ENCODE assay signal across 11 cellular contexts in the genomic region with DNA sequence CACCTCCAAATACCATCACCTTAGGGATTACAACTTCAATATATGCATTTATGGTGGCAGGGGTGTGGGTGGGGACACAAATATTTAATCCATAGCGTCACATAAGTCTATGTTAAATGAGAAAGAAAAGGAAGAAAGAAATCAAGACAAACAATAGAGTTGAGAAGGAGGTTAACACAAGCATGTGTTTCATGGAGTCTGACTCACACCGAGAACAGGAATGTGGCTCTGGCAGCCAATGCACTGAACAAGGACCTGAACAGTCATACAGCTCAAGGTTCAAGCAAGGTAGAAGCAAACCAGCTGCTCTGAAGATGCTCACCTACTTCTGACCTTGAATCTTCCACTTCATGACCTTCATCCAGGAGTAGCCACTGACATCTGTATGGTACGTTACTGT. TPM values are rescaled to one million over a fixed set of nuclear protein-coding genes. Genes with fewer than 3 reads are reported as not detected.
DNase-seq lines count a peak whose midpoint lies in the region; ATAC-seq and TF ChIP-seq lines count a peak whose summit lies in the region.
"Had no signal": no experiment of that assay in that cellular context is flagged by ENCODE, and none has a peak within 500 bp of the region (broad histone marks: within the 10 kb centered on the region; RNA-seq: fewer than 3 reads in every experiment).

No MANE protein-coding gene starts in this region.

- H3K9me3 Mint-ChIP-seq in Calu3 (ENCODE audit: low read depth, unreplicated experiment) (peaks cover 8% of the 10 kb centered on the region), WTC11 (peaks cover 12% of the 10 kb centered on the region)
- H3K9me3 Mint-ChIP-seq: CD4-positive, alpha-beta T cell had no signal

- CTCF ChIA-PET in Calu3 (lab: Charles Lee) = interaction anchor here (0.6 to 2.3 kb wide), 5 partner anchors 22 to 43 kb away, joined by 3 to 11 read pairs (median 4); a partner anchor contains a TSS
- CTCF ChIA-PET in WTC11 (lab: Charles Lee) = interaction anchor here (0.9 kb wide), 1 partner anchor 18 kb away, joined by 3 read pairs; no protein-coding TSS in a partner anchor

- H3K4me1 Mint-ChIP-seq in Calu3 (ENCODE audit: low read depth, unreplicated experiment) (peaks cover 45% of the 10 kb centered on the region), WTC11 (no peaks in the 10 kb centered on the region)

- H3K4me3 Mint-ChIP-seq in Calu3 (ENCODE audit: low read depth, unreplicated experiment) (no peak overlapping the region), WTC11 (no peak overlapping the region)
- H3K4me3 Mint-ChIP-seq: CD4-positive, alpha-beta T cell had no signal

- no peaks in the 10 kb centered on the region for H3K27me3 ChIP-seq in esophagus squamous epithelium
- no peaks in the 10 kb centered on the region for H3K27me3 ChIP-seq in psoas muscle (ENCODE audit: insufficient read depth in 3 of 3, low read length in 2 of 3)

- H3K4me3 ChIP-seq in esophagus squamous epithelium = peak overlapping the region in 1 of 4 donors; percentile 12
- H3K4me3 ChIP-seq in psoas muscle = no peak overlapping the region

- peaks cover 0 to 25% (median 9%) of the 10 kb centered on the region in 3 donors for H3K4me1 ChIP-seq in esophagus squamous epithelium
- peaks cover 7% of the 10 kb centered on the region for H3K4me1 ChIP-seq in psoas muscle

- H3K9me3 ChIP-seq in esophagus squamous epithelium (no peaks in the 10 kb centered on the region), psoas muscle (no peaks in the 10 kb centered on the region)

- peak; percentile 58 for DNase-seq in Calu3
- peak; percentile 41 for DNase-seq in SK-MEL-5 (ENCODE audit: low read depth, low spot score)
- DNase-seq in esophagus squamous epithelium (lab: John Stamatoyannopoulos, UW) = no peak
- peak in 1 of 2 donors; percentile 36 for DNase-seq in psoas muscle
- no peak for DNase-seq in activated T-cell treated with anti-CD3 and anti-CD28 coated beads, Interleukin-2, amount 50 U/mL, for 1 hour
- no peak for DNase-seq in GM13977 (ENCODE audit: low spot score)
- no peak for DNase-seq in effector CD8-positive, alpha-beta T cell (lab: John Stamatoyannopoulos, UW)
- no peak for DNase-seq in WTC11 (ENCODE audit: low spot score)
- DNase-seq: CD4-positive, alpha-beta T cell; NCI-H187; SW 1271 had no signal

- intact Hi-C loops in Calu3 (cut with micrococcal nuclease; ENCODE audit: unreplicated experiment) = loop anchor here (2.0 kb wide), 1 partner anchor 35 kb away; no protein-coding TSS in a partner anchor
- intact Hi-C loops in esophagus squamous epithelium (cut with DNase I) = no loop called here
- intact Hi-C loops in psoas muscle (cut with DNase I) = no loop called here

- H3K27ac Mint-ChIP-seq in Calu3 (ENCODE audit: unreplicated experiment) = peak overlapping the region; percentile 15
- no peak overlapping the region for H3K27ac Mint-ChIP-seq in WTC11
- H3K27ac Mint-ChIP-seq: CD4-positive, alpha-beta T cell had no signal

- TF ChIP-seq CTCF in Calu3 (IDR thresholded peaks at IDR 0.05; ENCODE audit: unreplicated experiment) (no peak), esophagus squamous epithelium (IDR thresholded peaks at IDR 0.05) (no peak), psoas muscle (IDR thresholded peaks at IDR 0.05) (no peak), GM13977 (IDR thresholded peaks at IDR 0.05; ENCODE audit: extremely low read depth, insufficient read depth, missing control alignments) (no peak), WTC11 (IDR thresholded peaks at IDR 0.05) (no peak)

- H3K36me3 Mint-ChIP-seq in Calu3 (ENCODE audit: insufficient read depth, unreplicated experiment) (peaks cover 4% of the 10 kb centered on the region), WTC11 (peaks cover 3% of the 10 kb centered on the region)

- TF ChIP-seq POLR2A in esophagus squamous epithelium (IDR thresholded peaks at IDR 0.05) = no peak

- POLR2A ChIA-PET in WTC11 (lab: Charles Lee) = no interaction called here

- H3K27me3 Mint-ChIP-seq in Calu3 (ENCODE audit: unreplicated experiment) (no peaks in the 10 kb centered on the region), WTC11 (ENCODE audit: low read depth) (no peaks in the 10 kb centered on the region)
- H3K27me3 Mint-ChIP-seq: CD4-positive, alpha-beta T cell had no signal

- 32 to 34% methylated on average over 3 of the region's 3 CpGs for WGBS in esophagus squamous epithelium, 2 donors
- 44 to 60% (median 51%) methylated on average over 3 of the region's 3 CpGs for WGBS in psoas muscle, 3 donors

- in situ Hi-C loops in SK-MEL-5 (cut with HindIII; ENCODE audit: low pct_unique_long_range_greater_than_20kb, low sequenced_read_pairs) = no loop called here
- in situ Hi-C loops in GM13977 (cut with MboI; ENCODE audit: low pct_unique_long_range_greater_than_20kb, low sequenced_read_pairs, unreplicated experiment) = no loop called here

- H3K36me3 ChIP-seq in esophagus squamous epithelium (no peaks in the 10 kb centered on the region), psoas muscle (ENCODE audit: insufficient read depth in 1 of 2, low read depth in 1 of 2) (peaks cover 0 to 8% of the 10 kb centered on the region in 2 donors)

- no TSS peak for BruUV-seq in Calu3 (replicated peaks; lab: Mats Ljungman, UMichigan)

- H3K27ac ChIP-seq in esophagus squamous epithelium (peak overlapping the region in 3 of 4 donors; percentile 50 to 74 (median 58)), psoas muscle (no peak overlapping the region)

- ATAC-seq in psoas muscle (peak; percentile 76 to 89 (median 86)), WTC11 (no peak)

TF ChIP-seq in WTC11, 78 proteins besides CTCF, POLR2A, EP300 and RAD21 (continues in another document):
- TF ChIP-seq ZNF121 (CRISPR knock-in tag; IDR thresholded peaks at IDR 0.05) = no peak
- no peak for TF ChIP-seq ETV6 (CRISPR knock-in tag; IDR thresholded peaks at IDR 0.05)
- TF ChIP-seq, protein P1, sequence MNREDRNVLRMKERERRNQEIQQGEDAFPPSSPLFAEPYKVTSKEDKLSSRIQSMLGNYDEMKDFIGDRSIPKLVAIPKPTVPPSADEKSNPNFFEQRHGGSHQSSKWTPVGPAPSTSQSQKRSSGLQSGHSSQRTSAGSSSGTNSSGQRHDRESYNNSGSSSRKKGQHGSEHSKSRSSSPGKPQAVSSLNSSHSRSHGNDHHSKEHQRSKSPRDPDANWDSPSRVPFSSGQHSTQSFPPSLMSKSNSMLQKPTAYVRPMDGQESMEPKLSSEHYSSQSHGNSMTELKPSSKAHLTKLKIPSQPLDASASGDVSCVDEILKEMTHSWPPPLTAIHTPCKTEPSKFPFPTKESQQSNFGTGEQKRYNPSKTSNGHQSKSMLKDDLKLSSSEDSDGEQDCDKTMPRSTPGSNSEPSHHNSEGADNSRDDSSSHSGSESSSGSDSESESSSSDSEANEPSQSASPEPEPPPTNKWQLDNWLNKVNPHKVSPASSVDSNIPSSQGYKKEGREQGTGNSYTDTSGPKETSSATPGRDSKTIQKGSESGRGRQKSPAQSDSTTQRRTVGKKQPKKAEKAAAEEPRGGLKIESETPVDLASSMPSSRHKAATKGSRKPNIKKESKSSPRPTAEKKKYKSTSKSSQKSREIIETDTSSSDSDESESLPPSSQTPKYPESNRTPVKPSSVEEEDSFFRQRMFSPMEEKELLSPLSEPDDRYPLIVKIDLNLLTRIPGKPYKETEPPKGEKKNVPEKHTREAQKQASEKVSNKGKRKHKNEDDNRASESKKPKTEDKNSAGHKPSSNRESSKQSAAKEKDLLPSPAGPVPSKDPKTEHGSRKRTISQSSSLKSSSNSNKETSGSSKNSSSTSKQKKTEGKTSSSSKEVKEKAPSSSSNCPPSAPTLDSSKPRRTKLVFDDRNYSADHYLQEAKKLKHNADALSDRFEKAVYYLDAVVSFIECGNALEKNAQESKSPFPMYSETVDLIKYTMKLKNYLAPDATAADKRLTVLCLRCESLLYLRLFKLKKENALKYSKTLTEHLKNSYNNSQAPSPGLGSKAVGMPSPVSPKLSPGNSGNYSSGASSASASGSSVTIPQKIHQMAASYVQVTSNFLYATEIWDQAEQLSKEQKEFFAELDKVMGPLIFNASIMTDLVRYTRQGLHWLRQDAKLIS (CRISPR knock-in tag; IDR thresholded peaks at IDR 0.05; ENCODE audit: borderline replicate concordance) = no peak
- TF ChIP-seq, protein P2, sequence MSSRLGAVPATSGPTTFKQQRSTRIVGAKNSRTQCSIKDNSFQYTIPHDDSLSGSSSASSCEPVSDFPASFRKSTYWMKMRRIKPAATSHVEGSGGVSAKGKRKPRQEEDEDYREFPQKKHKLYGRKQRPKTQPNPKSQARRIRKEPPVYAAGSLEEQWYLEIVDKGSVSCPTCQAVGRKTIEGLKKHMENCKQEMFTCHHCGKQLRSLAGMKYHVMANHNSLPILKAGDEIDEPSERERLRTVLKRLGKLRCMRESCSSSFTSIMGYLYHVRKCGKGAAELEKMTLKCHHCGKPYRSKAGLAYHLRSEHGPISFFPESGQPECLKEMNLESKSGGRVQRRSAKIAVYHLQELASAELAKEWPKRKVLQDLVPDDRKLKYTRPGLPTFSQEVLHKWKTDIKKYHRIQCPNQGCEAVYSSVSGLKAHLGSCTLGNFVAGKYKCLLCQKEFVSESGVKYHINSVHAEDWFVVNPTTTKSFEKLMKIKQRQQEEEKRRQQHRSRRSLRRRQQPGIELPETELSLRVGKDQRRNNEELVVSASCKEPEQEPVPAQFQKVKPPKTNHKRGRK (CRISPR knock-in tag; IDR thresholded peaks at IDR 0.05; ENCODE audit: borderline replicate concordance) = no peak
- no peak for TF ChIP-seq SMAD4 (CRISPR knock-in tag; IDR thresholded peaks at IDR 0.05)
- TF ChIP-seq, protein P3, sequence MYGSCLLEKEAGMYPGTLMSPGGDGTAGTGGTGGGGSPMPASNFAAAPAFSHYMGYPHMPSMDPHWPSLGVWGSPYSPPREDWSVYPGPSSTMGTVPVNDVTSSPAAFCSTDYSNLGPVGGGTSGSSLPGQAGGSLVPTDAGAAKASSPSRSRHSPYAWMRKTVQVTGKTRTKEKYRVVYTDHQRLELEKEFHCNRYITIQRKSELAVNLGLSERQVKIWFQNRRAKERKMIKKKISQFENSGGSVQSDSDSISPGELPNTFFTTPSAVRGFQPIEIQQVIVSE (CRISPR knock-in tag; IDR thresholded peaks at IDR 0.05; ENCODE audit: borderline replicate concordance) = no peak

RNA-seq across cellular contexts. Expression of a gene that starts 36.2 kb away (rescaled TPM):
- total RNA-seq in Calu3 (2022) (46.2 and 53.5 TPM in 2 replicates), esophagus squamous epithelium (10 to 100 TPM; 16.9 to 80.9 (median 39.7) TPM), psoas muscle (100 to 1,000 TPM; 109 to 382 (median 250) TPM), WTC11 (2021) (12.2 to 14.5 TPM (median 13.9 TPM) in 3 replicates)
- total RNA-seq in SK-MEL-5 (2014; rRNA removed; shearing (Covaris generic)) = 43.4 and 45.8 TPM in 2 replicates
- 39.0 and 47.0 TPM in 2 replicates for polyA plus RNA-seq in SK-MEL-5 (2015; cell fraction: cytosol; rRNA removed)
- polyA plus RNA-seq in SK-MEL-5 (2015; cell fraction: nucleus; rRNA removed) = 72.0 and 79.3 TPM in 2 replicates
- polyA plus RNA-seq in psoas muscle = 100 to 1,000 TPM in 2 of 3 donors, 10 to 100 TPM in 1; 82.0 to 291 (median 146) TPM

RNA-seq across cellular contexts. Expression of a gene that starts 40.2 kb away (rescaled TPM):
- total RNA-seq in Calu3 (2022) (not detected in 2 replicates), esophagus squamous epithelium (not detected), psoas muscle (under 1 TPM in 3 of 4 donors, not detected in 1; 0.18 to 0.36 (median 0.22) TPM), WTC11 (2021) (0.16 TPM in 1 of 3 replicates, not detected in the others)
- not detected in 2 replicates for total RNA-seq in SK-MEL-5 (2014; rRNA removed; shearing (Covaris generic))
- not detected in 2 replicates for polyA plus RNA-seq in SK-MEL-5 (2015; cell fraction: cytosol; rRNA removed)
- not detected in 2 replicates for polyA plus RNA-seq in SK-MEL-5 (2015; cell fraction: nucleus; rRNA removed)
- under 1 TPM; 0.35 to 0.97 (median 0.82) TPM for polyA plus RNA-seq in psoas muscle
- total RNA-seq: CD4-positive, alpha-beta T cell had no signal

Comparison
In these comparisons a context has a peak if more than half of its experiments do, and no peak if none do; other contexts are left out.
1. DNase-seq: peak in Calu3 (single experiment) and SK-MEL-5 (single experiment); none in esophagus squamous epithelium (single experiment), activated T-cell treated with anti-CD3 and anti-CD28 coated beads, Interleukin-2, amount 50 U/mL, for 1 hour (single experiment), GM13977 (single experiment), effector CD8-positive, alpha-beta T cell (single experiment) and WTC11 (single experiment).